ENCODE assay signal across 8 cellular contexts in genomic region chr4:175947117-175947722, GRCh38.
DNase-seq lines count a peak whose midpoint lies in the region; ATAC-seq and TF ChIP-seq lines count a peak whose summit lies in the region.

No MANE protein-coding gene starts in this region.

- TF ChIP-seq CTCF in WTC11 (IDR thresholded peaks at IDR 0.05) = peak; percentile 45

- CTCF ChIA-PET in WTC11 (lab: Charles Lee) = no interaction called here

- no peaks in the 10 kb centered on the region for H3K9me3 Mint-ChIP-seq in WTC11

- DNase-seq in ELR (ENCODE audit: low read depth) (peak; percentile 48), WTC11 (ENCODE audit: low spot score) (no peak), kidney tubule cell (ENCODE audit: low spot score) (peak; percentile 27), T-helper 9 cell (no peak), NCI-H2081 treated with DMSO at 0.1 percent for 48 hours (lab: John Stamatoyannopoulos, UW) (no peak)
- no peak for DNase-seq in activated CD4-positive, alpha-beta T cell treated with anti-CD3 and anti-CD28 coated beads, Interleukin-2, amount 50 U/mL, for 4 hours

- H3K36me3 Mint-ChIP-seq in WTC11 = no peaks in the 10 kb centered on the region

- H3K4me3 Mint-ChIP-seq in WTC11 = no peak overlapping the region

- peaks cover 16% of the 10 kb centered on the region for H3K4me1 Mint-ChIP-seq in WTC11

- no peak overlapping the region for H3K27ac Mint-ChIP-seq in WTC11

- POLR2A ChIA-PET in WTC11 (lab: Charles Lee) = no interaction called here

- H3K27me3 Mint-ChIP-seq in WTC11 (ENCODE audit: low read depth) = no peaks in the 10 kb centered on the region

- ATAC-seq in HG02973 (IDR thresholded peaks at IDR 0.05; ENCODE audit: unreplicated experiment) (peak; percentile 50), WTC11 (no peak), GM18907 (IDR thresholded peaks at IDR 0.05; ENCODE audit: unreplicated experiment) (no peak)

TF ChIP-seq in WTC11, 78 proteins besides CTCF, POLR2A, EP300 and RAD21 (continues in another document):
- TF ChIP-seq ZNF121 (CRISPR knock-in tag; IDR thresholded peaks at IDR 0.05) = no peak
- TF ChIP-seq MXD4 (CRISPR knock-in tag; IDR thresholded peaks at IDR 0.05; ENCODE audit: borderline replicate concordance) = no peak
- no peak for TF ChIP-seq ZBTB43 (CRISPR knock-in tag; IDR thresholded peaks at IDR 0.05)
- TF ChIP-seq ERG (CRISPR knock-in tag; IDR thresholded peaks at IDR 0.05) = no peak
- TF ChIP-seq JUN (CRISPR knock-in tag; IDR thresholded peaks at IDR 0.05) = no peak
- TF ChIP-seq CREM (CRISPR knock-in tag; IDR thresholded peaks at IDR 0.05) = no peak
- no peak for TF ChIP-seq EMX1 (CRISPR knock-in tag; IDR thresholded peaks at IDR 0.05)
- TF ChIP-seq ZNF532 (CRISPR knock-in tag; IDR thresholded peaks at IDR 0.05; ENCODE audit: borderline replicate concordance) = no peak
- no peak for TF ChIP-seq HMGXB4 (CRISPR knock-in tag; IDR thresholded peaks at IDR 0.05)
- TF ChIP-seq FOXP4 (CRISPR knock-in tag; IDR thresholded peaks at IDR 0.05) = no peak
- TF ChIP-seq STAT6 (CRISPR knock-in tag; conservative IDR thresholded peaks at IDR 0.05; ENCODE audit: low read depth) = no peak
- TF ChIP-seq NR2C2 (CRISPR knock-in tag; IDR thresholded peaks at IDR 0.05) = no peak
- TF ChIP-seq ZNF317 (CRISPR knock-in tag; IDR thresholded peaks at IDR 0.05; ENCODE audit: borderline replicate concordance, low read depth) = no peak
- TF ChIP-seq SMAD3 (CRISPR knock-in tag; IDR thresholded peaks at IDR 0.05; ENCODE audit: borderline replicate concordance) = no peak
- no peak for TF ChIP-seq ZSCAN18 (CRISPR knock-in tag; IDR thresholded peaks at IDR 0.05)
- TF ChIP-seq ZNF138 (CRISPR knock-in tag; conservative IDR thresholded peaks at IDR 0.05) = no peak
- TF ChIP-seq RORB (CRISPR knock-in tag; IDR thresholded peaks at IDR 0.05) = no peak
- no peak for TF ChIP-seq MYBL2 (CRISPR knock-in tag; IDR thresholded peaks at IDR 0.05)

Comparison
In these comparisons a context has a peak if more than half of its experiments do, and no peak if none do; other contexts are left out.
1. DNase-seq: peak in ELR (single experiment) and kidney tubule cell (single experiment); none in WTC11 (single experiment), T-helper 9 cell (single experiment), NCI-H2081 treated with DMSO at 0.1 percent for 48 hours (single experiment) and activated CD4-positive, alpha-beta T cell treated with anti-CD3 and anti-CD28 coated beads, Interleukin-2, amount 50 U/mL, for 4 hours (0 of 2).